In genomic region chr9:93205045-93205768, GRCh38 we compare ENCODE assay signal across 1 cellular context.
TF ChIP-seq lines count a peak whose summit lies in the region.

No MANE protein-coding gene starts in this region.

TF ChIP-seq in GM23338, 12 proteins besides CTCF, POLR2A, EP300 and RAD21 (continued from another document):
- TF ChIP-seq, protein P1, sequence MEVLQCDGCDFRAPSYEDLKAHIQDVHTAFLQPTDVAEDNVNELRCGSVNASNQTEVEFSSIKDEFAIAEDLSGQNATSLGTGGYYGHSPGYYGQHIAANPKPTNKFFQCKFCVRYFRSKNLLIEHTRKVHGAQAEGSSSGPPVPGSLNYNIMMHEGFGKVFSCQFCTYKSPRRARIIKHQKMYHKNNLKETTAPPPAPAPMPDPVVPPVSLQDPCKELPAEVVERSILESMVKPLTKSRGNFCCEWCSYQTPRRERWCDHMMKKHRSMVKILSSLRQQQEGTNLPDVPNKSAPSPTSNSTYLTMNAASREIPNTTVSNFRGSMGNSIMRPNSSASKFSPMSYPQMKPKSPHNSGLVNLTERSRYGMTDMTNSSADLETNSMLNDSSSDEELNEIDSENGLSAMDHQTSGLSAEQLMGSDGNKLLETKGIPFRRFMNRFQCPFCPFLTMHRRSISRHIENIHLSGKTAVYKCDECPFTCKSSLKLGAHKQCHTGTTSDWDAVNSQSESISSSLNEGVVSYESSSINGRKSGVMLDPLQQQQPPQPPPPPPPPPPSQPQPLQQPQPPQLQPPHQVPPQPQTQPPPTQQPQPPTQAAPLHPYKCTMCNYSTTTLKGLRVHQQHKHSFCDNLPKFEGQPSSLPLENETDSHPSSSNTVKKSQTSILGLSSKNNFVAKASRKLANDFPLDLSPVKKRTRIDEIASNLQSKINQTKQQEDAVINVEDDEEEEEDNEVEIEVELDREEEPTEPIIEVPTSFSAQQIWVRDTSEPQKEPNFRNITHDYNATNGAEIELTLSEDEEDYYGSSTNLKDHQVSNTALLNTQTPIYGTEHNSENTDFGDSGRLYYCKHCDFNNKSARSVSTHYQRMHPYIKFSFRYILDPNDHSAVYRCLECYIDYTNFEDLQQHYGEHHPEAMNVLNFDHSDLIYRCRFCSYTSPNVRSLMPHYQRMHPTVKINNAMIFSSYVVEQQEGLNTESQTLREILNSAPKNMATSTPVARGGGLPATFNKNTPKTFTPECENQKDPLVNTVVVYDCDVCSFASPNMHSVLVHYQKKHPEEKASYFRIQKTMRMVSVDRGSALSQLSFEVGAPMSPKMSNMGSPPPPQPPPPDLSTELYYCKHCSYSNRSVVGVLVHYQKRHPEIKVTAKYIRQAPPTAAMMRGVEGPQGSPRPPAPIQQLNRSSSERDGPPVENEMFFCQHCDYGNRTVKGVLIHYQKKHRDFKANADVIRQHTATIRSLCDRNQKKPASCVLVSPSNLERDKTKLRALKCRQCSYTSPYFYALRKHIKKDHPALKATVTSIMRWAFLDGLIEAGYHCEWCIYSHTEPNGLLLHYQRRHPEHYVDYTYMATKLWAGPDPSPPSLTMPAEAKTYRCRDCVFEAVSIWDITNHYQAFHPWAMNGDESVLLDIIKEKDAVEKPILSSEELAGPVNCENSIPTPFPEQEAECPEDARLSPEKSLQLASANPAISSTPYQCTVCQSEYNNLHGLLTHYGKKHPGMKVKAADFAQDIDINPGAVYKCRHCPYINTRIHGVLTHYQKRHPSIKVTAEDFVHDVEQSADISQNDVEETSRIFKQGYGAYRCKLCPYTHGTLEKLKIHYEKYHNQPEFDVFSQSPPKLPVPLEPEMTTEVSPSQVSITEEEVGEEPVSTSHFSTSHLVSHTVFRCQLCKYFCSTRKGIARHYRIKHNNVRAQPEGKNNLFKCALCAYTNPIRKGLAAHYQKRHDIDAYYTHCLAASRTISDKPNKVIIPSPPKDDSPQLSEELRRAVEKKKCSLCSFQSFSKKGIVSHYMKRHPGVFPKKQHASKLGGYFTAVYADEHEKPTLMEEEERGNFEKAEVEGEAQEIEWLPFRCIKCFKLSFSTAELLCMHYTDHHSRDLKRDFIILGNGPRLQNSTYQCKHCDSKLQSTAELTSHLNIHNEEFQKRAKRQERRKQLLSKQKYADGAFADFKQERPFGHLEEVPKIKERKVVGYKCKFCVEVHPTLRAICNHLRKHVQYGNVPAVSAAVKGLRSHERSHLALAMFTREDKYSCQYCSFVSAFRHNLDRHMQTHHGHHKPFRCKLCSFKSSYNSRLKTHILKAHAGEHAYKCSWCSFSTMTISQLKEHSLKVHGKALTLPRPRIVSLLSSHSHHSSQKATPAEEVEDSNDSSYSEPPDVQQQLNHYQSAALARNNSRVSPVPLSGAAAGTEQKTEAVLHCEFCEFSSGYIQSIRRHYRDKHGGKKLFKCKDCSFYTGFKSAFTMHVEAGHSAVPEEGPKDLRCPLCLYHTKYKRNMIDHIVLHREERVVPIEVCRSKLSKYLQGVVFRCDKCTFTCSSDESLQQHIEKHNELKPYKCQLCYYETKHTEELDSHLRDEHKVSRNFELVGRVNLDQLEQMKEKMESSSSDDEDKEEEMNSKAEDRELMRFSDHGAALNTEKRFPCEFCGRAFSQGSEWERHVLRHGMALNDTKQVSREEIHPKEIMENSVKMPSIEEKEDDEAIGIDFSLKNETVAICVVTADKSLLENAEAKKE (CRISPR knock-in tag; IDR thresholded peaks at IDR 0.05), result no peak
- TF ChIP-seq EZH2 (IDR thresholded peaks at IDR 0.05; ENCODE audit: low read depth, unreplicated experiment) (no peak), ZNF331 (CRISPR knock-in tag; IDR thresholded peaks at IDR 0.05; ENCODE audit: low read depth) (no peak), ETS1 (IDR thresholded peaks at IDR 0.05) (no peak), EZH2phosphoT487 (IDR thresholded peaks at IDR 0.05; ENCODE audit: unreplicated experiment) (no peak), STAT1 (IDR thresholded peaks at IDR 0.05; ENCODE audit: unreplicated experiment) (no peak)
- TF ChIP-seq, protein P2, sequence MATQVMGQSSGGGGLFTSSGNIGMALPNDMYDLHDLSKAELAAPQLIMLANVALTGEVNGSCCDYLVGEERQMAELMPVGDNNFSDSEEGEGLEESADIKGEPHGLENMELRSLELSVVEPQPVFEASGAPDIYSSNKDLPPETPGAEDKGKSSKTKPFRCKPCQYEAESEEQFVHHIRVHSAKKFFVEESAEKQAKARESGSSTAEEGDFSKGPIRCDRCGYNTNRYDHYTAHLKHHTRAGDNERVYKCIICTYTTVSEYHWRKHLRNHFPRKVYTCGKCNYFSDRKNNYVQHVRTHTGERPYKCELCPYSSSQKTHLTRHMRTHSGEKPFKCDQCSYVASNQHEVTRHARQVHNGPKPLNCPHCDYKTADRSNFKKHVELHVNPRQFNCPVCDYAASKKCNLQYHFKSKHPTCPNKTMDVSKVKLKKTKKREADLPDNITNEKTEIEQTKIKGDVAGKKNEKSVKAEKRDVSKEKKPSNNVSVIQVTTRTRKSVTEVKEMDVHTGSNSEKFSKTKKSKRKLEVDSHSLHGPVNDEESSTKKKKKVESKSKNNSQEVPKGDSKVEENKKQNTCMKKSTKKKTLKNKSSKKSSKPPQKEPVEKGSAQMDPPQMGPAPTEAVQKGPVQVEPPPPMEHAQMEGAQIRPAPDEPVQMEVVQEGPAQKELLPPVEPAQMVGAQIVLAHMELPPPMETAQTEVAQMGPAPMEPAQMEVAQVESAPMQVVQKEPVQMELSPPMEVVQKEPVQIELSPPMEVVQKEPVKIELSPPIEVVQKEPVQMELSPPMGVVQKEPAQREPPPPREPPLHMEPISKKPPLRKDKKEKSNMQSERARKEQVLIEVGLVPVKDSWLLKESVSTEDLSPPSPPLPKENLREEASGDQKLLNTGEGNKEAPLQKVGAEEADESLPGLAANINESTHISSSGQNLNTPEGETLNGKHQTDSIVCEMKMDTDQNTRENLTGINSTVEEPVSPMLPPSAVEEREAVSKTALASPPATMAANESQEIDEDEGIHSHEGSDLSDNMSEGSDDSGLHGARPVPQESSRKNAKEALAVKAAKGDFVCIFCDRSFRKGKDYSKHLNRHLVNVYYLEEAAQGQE (IDR thresholded peaks at IDR 0.05; ENCODE audit: unreplicated experiment), result no peak
TF ChIP-seq in GM23338: peak in this region for 0.
